ENCODE assay signal across 1 cellular context in the genomic region with DNA sequence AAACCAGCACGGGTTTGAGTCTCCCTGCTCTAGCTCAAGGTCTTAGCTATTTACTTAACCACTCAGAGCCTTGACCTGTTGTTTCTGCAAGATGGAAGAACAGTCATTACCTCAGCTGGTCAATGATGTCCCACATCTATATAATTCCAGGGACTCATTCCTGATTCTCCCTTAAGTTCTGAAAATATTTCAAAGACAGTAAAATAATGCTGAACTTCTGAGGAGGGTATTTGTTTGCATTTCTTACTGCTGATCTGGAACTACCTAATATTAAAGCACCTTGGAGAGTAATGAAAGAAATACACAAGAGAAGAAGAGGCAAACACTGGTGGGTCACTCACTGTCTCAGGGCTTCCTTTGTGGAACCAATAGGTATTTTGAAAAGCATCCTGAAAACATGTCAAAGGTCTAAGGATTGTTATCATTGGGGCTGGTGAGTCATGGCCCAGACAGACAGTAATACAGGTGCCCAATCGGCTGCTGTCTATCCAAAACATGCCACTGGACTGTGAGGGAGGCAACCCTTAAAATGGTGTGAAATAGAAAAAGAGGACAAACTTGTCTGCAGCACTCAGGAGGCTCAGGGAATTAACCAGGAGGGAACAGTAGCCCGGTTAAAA.
TF ChIP-seq lines count a peak whose summit lies in the region.

No MANE protein-coding gene starts in this region.

TF ChIP-seq in HepG2, 621 proteins besides CTCF, POLR2A, EP300 and RAD21 (continued from another document and continues in another):
- TF ChIP-seq, protein P1, sequence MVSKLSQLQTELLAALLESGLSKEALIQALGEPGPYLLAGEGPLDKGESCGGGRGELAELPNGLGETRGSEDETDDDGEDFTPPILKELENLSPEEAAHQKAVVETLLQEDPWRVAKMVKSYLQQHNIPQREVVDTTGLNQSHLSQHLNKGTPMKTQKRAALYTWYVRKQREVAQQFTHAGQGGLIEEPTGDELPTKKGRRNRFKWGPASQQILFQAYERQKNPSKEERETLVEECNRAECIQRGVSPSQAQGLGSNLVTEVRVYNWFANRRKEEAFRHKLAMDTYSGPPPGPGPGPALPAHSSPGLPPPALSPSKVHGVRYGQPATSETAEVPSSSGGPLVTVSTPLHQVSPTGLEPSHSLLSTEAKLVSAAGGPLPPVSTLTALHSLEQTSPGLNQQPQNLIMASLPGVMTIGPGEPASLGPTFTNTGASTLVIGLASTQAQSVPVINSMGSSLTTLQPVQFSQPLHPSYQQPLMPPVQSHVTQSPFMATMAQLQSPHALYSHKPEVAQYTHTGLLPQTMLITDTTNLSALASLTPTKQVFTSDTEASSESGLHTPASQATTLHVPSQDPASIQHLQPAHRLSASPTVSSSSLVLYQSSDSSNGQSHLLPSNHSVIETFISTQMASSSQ (IDR thresholded peaks at IDR 0.05; ENCODE audit: low read depth) = no peak
- TF ChIP-seq, protein P1 (CRISPR knock-in tag; IDR thresholded peaks at IDR 0.05; ENCODE audit: borderline replicate concordance) = no peak
- TF ChIP-seq CEBPB (IDR thresholded peaks at IDR 0.05; ENCODE audit: borderline replicate concordance, low read depth, low read length) (no peak), PRMT3 (CRISPR knock-in tag; IDR thresholded peaks at IDR 0.05; ENCODE audit: borderline replicate concordance, low read depth) (no peak), EZH2 (conservative IDR thresholded peaks at IDR 0.05; ENCODE audit: low read depth, low read length) (no peak), ATRX (CRISPR knock-in tag; IDR thresholded peaks at IDR 0.05; ENCODE audit: borderline replicate concordance) (no peak), ADNP (CRISPR knock-in tag; IDR thresholded peaks at IDR 0.05) (no peak), ZSCAN25 (CRISPR knock-in tag; IDR thresholded peaks at IDR 0.05) (no peak), SMYD3 (CRISPR knock-in tag; IDR thresholded peaks at IDR 0.05) (no peak), NR2F1 (CRISPR knock-in tag; IDR thresholded peaks at IDR 0.05) (peak in 1 of 2 experiments; percentile 67; a peak in 2 of 4 replicates), ZNF749 (CRISPR knock-in tag; IDR thresholded peaks at IDR 0.05; ENCODE audit: borderline replicate concordance) (no peak), NFKB2 (CRISPR knock-in tag; IDR thresholded peaks at IDR 0.05; ENCODE audit: borderline replicate concordance) (no peak), ZNF136 (CRISPR knock-in tag; IDR thresholded peaks at IDR 0.05; ENCODE audit: low read depth) (no peak)
- TF ChIP-seq, protein P2, sequence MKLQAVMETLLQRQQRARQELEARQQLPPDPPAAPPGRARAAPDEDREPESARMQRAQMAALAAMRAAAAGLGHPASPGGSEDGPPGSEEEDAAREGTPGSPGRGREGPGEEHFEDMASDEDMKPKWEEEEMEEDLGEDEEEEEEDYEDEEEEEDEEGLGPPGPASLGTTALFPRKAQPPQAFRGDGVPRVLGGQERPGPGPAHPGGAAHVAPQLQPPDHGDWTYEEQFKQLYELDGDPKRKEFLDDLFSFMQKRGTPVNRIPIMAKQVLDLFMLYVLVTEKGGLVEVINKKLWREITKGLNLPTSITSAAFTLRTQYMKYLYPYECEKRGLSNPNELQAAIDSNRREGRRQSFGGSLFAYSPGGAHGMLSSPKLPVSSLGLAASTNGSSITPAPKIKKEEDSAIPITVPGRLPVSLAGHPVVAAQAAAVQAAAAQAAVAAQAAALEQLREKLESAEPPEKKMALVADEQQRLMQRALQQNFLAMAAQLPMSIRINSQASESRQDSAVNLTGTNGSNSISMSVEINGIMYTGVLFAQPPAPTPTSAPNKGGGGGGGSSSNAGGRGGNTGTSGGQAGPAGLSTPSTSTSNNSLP (IDR thresholded peaks at IDR 0.05; ENCODE audit: low read depth, low read length) = no peak
- TF ChIP-seq, protein P3, sequence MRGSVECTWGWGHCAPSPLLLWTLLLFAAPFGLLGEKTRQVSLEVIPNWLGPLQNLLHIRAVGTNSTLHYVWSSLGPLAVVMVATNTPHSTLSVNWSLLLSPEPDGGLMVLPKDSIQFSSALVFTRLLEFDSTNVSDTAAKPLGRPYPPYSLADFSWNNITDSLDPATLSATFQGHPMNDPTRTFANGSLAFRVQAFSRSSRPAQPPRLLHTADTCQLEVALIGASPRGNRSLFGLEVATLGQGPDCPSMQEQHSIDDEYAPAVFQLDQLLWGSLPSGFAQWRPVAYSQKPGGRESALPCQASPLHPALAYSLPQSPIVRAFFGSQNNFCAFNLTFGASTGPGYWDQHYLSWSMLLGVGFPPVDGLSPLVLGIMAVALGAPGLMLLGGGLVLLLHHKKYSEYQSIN (CRISPR knock-in tag; IDR thresholded peaks at IDR 0.05; ENCODE audit: borderline replicate concordance) = no peak
- TF ChIP-seq, protein P4, sequence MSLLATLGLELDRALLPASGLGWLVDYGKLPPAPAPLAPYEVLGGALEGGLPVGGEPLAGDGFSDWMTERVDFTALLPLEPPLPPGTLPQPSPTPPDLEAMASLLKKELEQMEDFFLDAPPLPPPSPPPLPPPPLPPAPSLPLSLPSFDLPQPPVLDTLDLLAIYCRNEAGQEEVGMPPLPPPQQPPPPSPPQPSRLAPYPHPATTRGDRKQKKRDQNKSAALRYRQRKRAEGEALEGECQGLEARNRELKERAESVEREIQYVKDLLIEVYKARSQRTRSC (CRISPR knock-in tag; IDR thresholded peaks at IDR 0.05; ENCODE audit: low read depth) = 0 out of 2 replicates have a peak, but pooled peaks have one; percentile 60
- TF ChIP-seq, protein P5, sequence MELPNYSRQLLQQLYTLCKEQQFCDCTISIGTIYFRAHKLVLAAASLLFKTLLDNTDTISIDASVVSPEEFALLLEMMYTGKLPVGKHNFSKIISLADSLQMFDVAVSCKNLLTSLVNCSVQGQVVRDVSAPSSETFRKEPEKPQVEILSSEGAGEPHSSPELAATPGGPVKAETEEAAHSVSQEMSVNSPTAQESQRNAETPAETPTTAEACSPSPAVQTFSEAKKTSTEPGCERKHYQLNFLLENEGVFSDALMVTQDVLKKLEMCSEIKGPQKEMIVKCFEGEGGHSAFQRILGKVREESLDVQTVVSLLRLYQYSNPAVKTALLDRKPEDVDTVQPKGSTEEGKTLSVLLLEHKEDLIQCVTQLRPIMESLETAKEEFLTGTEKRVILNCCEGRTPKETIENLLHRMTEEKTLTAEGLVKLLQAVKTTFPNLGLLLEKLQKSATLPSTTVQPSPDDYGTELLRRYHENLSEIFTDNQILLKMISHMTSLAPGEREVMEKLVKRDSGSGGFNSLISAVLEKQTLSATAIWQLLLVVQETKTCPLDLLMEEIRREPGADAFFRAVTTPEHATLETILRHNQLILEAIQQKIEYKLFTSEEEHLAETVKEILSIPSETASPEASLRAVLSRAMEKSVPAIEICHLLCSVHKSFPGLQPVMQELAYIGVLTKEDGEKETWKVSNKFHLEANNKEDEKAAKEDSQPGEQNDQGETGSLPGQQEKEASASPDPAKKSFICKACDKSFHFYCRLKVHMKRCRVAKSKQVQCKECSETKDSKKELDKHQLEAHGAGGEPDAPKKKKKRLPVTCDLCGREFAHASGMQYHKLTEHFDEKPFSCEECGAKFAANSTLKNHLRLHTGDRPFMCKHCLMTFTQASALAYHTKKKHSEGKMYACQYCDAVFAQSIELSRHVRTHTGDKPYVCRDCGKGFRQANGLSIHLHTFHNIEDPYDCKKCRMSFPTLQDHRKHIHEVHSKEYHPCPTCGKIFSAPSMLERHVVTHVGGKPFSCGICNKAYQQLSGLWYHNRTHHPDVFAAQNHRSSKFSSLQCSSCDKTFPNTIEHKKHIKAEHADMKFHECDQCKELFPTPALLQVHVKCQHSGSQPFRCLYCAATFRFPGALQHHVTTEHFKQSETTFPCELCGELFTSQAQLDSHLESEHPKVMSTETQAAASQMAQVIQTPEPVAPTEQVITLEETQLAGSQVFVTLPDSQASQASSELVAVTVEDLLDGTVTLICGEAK (IDR thresholded peaks at IDR 0.05) = no peak
- TF ChIP-seq, protein P5 (CRISPR knock-in tag; IDR thresholded peaks at IDR 0.05) = no peak
- TF ChIP-seq, protein P6, sequence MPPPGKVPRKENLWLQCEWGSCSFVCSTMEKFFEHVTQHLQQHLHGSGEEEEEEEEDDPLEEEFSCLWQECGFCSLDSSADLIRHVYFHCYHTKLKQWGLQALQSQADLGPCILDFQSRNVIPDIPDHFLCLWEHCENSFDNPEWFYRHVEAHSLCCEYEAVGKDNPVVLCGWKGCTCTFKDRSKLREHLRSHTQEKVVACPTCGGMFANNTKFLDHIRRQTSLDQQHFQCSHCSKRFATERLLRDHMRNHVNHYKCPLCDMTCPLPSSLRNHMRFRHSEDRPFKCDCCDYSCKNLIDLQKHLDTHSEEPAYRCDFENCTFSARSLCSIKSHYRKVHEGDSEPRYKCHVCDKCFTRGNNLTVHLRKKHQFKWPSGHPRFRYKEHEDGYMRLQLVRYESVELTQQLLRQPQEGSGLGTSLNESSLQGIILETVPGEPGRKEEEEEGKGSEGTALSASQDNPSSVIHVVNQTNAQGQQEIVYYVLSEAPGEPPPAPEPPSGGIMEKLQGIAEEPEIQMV (CRISPR knock-in tag; IDR thresholded peaks at IDR 0.05; ENCODE audit: low read depth) = no peak
- TF ChIP-seq, protein P7, sequence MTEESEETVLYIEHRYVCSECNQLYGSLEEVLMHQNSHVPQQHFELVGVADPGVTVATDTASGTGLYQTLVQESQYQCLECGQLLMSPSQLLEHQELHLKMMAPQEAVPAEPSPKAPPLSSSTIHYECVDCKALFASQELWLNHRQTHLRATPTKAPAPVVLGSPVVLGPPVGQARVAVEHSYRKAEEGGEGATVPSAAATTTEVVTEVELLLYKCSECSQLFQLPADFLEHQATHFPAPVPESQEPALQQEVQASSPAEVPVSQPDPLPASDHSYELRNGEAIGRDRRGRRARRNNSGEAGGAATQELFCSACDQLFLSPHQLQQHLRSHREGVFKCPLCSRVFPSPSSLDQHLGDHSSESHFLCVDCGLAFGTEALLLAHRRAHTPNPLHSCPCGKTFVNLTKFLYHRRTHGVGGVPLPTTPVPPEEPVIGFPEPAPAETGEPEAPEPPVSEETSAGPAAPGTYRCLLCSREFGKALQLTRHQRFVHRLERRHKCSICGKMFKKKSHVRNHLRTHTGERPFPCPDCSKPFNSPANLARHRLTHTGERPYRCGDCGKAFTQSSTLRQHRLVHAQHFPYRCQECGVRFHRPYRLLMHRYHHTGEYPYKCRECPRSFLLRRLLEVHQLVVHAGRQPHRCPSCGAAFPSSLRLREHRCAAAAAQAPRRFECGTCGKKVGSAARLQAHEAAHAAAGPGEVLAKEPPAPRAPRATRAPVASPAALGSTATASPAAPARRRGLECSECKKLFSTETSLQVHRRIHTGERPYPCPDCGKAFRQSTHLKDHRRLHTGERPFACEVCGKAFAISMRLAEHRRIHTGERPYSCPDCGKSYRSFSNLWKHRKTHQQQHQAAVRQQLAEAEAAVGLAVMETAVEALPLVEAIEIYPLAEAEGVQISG (CRISPR knock-in tag; IDR thresholded peaks at IDR 0.05) = no peak
- TF ChIP-seq, protein P8, sequence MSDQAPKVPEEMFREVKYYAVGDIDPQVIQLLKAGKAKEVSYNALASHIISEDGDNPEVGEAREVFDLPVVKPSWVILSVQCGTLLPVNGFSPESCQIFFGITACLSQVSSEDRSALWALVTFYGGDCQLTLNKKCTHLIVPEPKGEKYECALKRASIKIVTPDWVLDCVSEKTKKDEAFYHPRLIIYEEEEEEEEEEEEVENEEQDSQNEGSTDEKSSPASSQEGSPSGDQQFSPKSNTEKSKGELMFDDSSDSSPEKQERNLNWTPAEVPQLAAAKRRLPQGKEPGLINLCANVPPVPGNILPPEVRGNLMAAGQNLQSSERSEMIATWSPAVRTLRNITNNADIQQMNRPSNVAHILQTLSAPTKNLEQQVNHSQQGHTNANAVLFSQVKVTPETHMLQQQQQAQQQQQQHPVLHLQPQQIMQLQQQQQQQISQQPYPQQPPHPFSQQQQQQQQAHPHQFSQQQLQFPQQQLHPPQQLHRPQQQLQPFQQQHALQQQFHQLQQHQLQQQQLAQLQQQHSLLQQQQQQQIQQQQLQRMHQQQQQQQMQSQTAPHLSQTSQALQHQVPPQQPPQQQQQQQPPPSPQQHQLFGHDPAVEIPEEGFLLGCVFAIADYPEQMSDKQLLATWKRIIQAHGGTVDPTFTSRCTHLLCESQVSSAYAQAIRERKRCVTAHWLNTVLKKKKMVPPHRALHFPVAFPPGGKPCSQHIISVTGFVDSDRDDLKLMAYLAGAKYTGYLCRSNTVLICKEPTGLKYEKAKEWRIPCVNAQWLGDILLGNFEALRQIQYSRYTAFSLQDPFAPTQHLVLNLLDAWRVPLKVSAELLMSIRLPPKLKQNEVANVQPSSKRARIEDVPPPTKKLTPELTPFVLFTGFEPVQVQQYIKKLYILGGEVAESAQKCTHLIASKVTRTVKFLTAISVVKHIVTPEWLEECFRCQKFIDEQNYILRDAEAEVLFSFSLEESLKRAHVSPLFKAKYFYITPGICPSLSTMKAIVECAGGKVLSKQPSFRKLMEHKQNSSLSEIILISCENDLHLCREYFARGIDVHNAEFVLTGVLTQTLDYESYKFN (CRISPR knock-in tag; conservative IDR thresholded peaks at IDR 0.05) = peak; percentile 57
